8 cellular contexts compared by ENCODE assay signal in the genomic region with DNA sequence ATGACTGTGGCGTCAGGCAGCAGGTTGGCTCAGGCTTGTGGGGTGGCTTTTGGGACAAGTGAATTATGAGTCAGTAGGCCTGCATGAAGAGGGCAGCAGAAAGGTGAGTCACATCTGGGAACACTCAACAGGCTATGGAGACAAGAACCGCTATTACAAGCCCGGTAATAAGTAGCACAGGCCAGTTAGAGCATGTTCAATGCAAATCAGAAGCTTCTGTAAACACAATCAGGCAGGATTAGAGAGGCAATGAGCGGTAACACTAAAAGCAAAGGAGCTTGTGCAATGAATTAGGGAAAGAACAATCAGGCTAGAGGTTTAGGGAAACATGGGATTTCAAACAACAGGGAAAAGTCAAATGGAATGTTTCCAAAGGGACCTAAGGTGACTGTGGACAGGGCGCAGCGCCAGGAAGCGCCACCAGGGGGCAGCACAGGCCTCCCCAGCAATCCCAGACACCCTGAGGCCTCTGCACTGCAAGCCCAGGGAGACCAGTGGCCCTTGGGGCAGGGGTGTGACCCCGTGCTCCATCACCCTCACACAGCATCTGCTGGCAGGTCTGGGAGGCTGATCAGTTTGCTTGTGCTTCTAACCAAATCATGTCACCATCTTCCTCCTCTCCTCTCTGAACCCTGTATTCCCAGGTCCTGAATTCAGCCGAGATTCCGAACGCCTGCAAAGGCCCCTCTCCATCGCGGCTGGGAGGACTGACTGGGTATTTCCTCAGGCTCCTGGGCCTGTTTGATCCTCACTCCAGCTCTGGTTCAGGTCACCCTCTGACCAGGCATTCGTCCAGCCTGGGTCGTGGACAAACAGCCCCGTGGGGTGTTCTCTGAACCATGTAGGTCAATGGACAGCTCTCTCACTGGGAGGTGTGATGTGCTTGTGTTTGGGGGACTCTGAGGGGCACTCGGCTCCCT. TPM values are rescaled to one million over a fixed set of nuclear protein-coding genes. Genes with fewer than 3 reads are reported as not detected.
DNase-seq lines count a peak whose midpoint lies in the region; ATAC-seq and TF ChIP-seq lines count a peak whose summit lies in the region.

No MANE protein-coding gene starts in this region.

- DNase-seq in EL = peak; percentile 68
- DNase-seq in GM23338 (ENCODE audit: low spot score) = peak; percentile 83
- peak; percentile 66 for DNase-seq in MV-4-11 (lab: John Stamatoyannopoulos, UW)
- peak; percentile 73 for DNase-seq in SW480 (ENCODE audit: low spot score)
- peak in 1 of 2 donors; percentile 85 for DNase-seq in ascending aorta (ENCODE audit: low spot score in 2 of 2)
- DNase-seq in right atrium auricular region (ENCODE audit: low spot score) = no peak
- peak; percentile 34 to 54 for DNase-seq in gastrocnemius medialis
- no peak for DNase-seq in middle frontal gyrus (ENCODE audit: extremely low spot score, low spot score)

- no peaks in the 10 kb centered on the region for H3F3A ChIP-seq in GM23338 (replicated peaks; ENCODE audit: low read depth)

- intact Hi-C loops in ascending aorta (cut with DNase I) = loop anchor here (2.0 to 10.0 kb wide), 4 partner anchors 22 to 289 kb away; partner anchors contain the start of gene RPS13
- intact Hi-C loops in gastrocnemius medialis (cut with DNase I; ENCODE audit: low total_unique reads) = no loop called here

- H4K20me1 ChIP-seq in GM23338 (replicated peaks; ENCODE audit: insufficient read depth) = no peaks in the 10 kb centered on the region

- TF ChIP-seq POLR2A in gastrocnemius medialis (IDR thresholded peaks at IDR 0.05) = no peak

- H3K27ac Mint-ChIP-seq in GM23338 = peak overlapping the region; percentile 6; the same call in 1 of the 2 replicates

- no peaks in the 10 kb centered on the region for H3K4me1 ChIP-seq in GM23338 (ENCODE audit: insufficient read depth)
- H3K4me1 ChIP-seq in ascending aorta = peaks cover 24 to 33% of the 10 kb centered on the region in 2 donors
- peaks cover 0 to 82% of the 10 kb centered on the region in 2 donors for H3K4me1 ChIP-seq in right atrium auricular region
- H3K4me1 ChIP-seq in gastrocnemius medialis = peaks cover 3 to 8% of the 10 kb centered on the region in 2 donors

- H3K27ac ChIP-seq in GM23338 (ENCODE audit: low read depth) (no peak overlapping the region), ascending aorta (peak overlapping the region; percentile 60 to 70), right atrium auricular region (no peak overlapping the region), gastrocnemius medialis (no peak overlapping the region)

- H3K4me3 Mint-ChIP-seq in GM23338 = no peak overlapping the region

- no peaks in the 10 kb centered on the region for H3K36me3 ChIP-seq in GM23338 (ENCODE audit: insufficient read depth)
- no peaks in the 10 kb centered on the region for H3K36me3 ChIP-seq in ascending aorta
- H3K36me3 ChIP-seq in right atrium auricular region = no peaks in the 10 kb centered on the region
- no peaks in the 10 kb centered on the region for H3K36me3 ChIP-seq in gastrocnemius medialis

- H3K4me3 ChIP-seq in GM23338 (no peak overlapping the region), ascending aorta (no peak overlapping the region), right atrium auricular region (no peak overlapping the region), gastrocnemius medialis (no peak overlapping the region)

- peak; percentile 87 to 95 for TF ChIP-seq CTCF in GM23338 (conservative IDR thresholded peaks at IDR 0.05; ENCODE audit: low read depth in 2 of 2)
- TF ChIP-seq CTCF in ascending aorta (IDR thresholded peaks at IDR 0.05) = peak; percentile 77 to 95 (median 87)
- TF ChIP-seq CTCF in right atrium auricular region (IDR thresholded peaks at IDR 0.05) = peak; percentile 95 to 98
- peak; percentile 72 to 96 (median 90) for TF ChIP-seq CTCF in gastrocnemius medialis (IDR thresholded peaks at IDR 0.05 in 4 of 5, conservative IDR thresholded peaks at IDR 0.05 in 1 of 5)

- H3K27me3 ChIP-seq in GM23338 (ENCODE audit: insufficient read depth) (no peaks in the 10 kb centered on the region), ascending aorta (no peaks in the 10 kb centered on the region), right atrium auricular region (no peaks in the 10 kb centered on the region), gastrocnemius medialis (no peaks in the 10 kb centered on the region)

- ATAC-seq in GM23338 = peak; percentile 89
- peak; percentile 48 to 54 for ATAC-seq in gastrocnemius medialis

- H3K9me2 ChIP-seq in GM23338 (ENCODE audit: insufficient read depth) = no peaks in the 10 kb centered on the region

- H2AFZ ChIP-seq in GM23338 = no peak overlapping the region

- no peaks in the 10 kb centered on the region for H3K4me1 Mint-ChIP-seq in GM23338

- no peaks in the 10 kb centered on the region for H3K9me3 Mint-ChIP-seq in GM23338

- H3K79me2 ChIP-seq in GM23338 (replicated peaks; ENCODE audit: insufficient read depth) = no peaks in the 10 kb centered on the region

- peaks cover 1% of the 10 kb centered on the region for H3K27me3 Mint-ChIP-seq in GM23338 (ENCODE audit: insufficient read depth, low read depth, poor library complexity)

- H3K9me3 ChIP-seq in ascending aorta (no peaks in the 10 kb centered on the region), right atrium auricular region (no peaks in the 10 kb centered on the region), gastrocnemius medialis (no peaks in the 10 kb centered on the region)

- H3K36me3 Mint-ChIP-seq in GM23338 (ENCODE audit: low read depth) = no peaks in the 10 kb centered on the region; the same call in 2 of the 3 replicates

- in situ Hi-C loops in gastrocnemius medialis (cut with MboI; ENCODE audit: low sequenced_read_pairs in 4 of 4) = no loop called here

- no peak overlapping the region for H3K4me2 ChIP-seq in GM23338

TF ChIP-seq in GM23338, 12 proteins besides CTCF, POLR2A, EP300 and RAD21:
- no peak for TF ChIP-seq POLR2AphosphoS5 (IDR thresholded peaks at IDR 0.05; ENCODE audit: low read depth)
- no peak for TF ChIP-seq ZNF114 (CRISPR knock-in tag; IDR thresholded peaks at IDR 0.05)
- TF ChIP-seq ZNF331 (CRISPR knock-in tag; IDR thresholded peaks at IDR 0.05; ENCODE audit: low read depth) = no peak
- TF ChIP-seq, protein P1, sequence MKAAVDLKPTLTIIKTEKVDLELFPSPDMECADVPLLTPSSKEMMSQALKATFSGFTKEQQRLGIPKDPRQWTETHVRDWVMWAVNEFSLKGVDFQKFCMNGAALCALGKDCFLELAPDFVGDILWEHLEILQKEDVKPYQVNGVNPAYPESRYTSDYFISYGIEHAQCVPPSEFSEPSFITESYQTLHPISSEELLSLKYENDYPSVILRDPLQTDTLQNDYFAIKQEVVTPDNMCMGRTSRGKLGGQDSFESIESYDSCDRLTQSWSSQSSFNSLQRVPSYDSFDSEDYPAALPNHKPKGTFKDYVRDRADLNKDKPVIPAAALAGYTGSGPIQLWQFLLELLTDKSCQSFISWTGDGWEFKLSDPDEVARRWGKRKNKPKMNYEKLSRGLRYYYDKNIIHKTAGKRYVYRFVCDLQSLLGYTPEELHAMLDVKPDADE (IDR thresholded peaks at IDR 0.05) = no peak
- TF ChIP-seq, protein P2, sequence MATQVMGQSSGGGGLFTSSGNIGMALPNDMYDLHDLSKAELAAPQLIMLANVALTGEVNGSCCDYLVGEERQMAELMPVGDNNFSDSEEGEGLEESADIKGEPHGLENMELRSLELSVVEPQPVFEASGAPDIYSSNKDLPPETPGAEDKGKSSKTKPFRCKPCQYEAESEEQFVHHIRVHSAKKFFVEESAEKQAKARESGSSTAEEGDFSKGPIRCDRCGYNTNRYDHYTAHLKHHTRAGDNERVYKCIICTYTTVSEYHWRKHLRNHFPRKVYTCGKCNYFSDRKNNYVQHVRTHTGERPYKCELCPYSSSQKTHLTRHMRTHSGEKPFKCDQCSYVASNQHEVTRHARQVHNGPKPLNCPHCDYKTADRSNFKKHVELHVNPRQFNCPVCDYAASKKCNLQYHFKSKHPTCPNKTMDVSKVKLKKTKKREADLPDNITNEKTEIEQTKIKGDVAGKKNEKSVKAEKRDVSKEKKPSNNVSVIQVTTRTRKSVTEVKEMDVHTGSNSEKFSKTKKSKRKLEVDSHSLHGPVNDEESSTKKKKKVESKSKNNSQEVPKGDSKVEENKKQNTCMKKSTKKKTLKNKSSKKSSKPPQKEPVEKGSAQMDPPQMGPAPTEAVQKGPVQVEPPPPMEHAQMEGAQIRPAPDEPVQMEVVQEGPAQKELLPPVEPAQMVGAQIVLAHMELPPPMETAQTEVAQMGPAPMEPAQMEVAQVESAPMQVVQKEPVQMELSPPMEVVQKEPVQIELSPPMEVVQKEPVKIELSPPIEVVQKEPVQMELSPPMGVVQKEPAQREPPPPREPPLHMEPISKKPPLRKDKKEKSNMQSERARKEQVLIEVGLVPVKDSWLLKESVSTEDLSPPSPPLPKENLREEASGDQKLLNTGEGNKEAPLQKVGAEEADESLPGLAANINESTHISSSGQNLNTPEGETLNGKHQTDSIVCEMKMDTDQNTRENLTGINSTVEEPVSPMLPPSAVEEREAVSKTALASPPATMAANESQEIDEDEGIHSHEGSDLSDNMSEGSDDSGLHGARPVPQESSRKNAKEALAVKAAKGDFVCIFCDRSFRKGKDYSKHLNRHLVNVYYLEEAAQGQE (IDR thresholded peaks at IDR 0.05; ENCODE audit: unreplicated experiment) = no peak
- TF ChIP-seq NANOG (IDR thresholded peaks at IDR 0.05; ENCODE audit: borderline replicate concordance) = no peak
- no peak for TF ChIP-seq JUNB (IDR thresholded peaks at IDR 0.05; ENCODE audit: unreplicated experiment)
- no peak for TF ChIP-seq STAT1 (IDR thresholded peaks at IDR 0.05; ENCODE audit: unreplicated experiment)
- no peak for TF ChIP-seq EZH2phosphoT487 (IDR thresholded peaks at IDR 0.05; ENCODE audit: unreplicated experiment)

RNA-seq across cellular contexts. Expression of gene C11orf58, which starts 50.0 kb away (rescaled TPM):
- 164 and 221 TPM in 2 replicates for total RNA-seq in GM23338 (2014; rRNA removed; shearing (Covaris generic))
- polyA plus RNA-seq in GM23338 (2016; fragmentation: Nextera tagmentation; extraction: Ambion mirVana) = 248 and 280 TPM in 2 replicates
- total RNA-seq in ascending aorta = 40.9 TPM
- 100 to 1,000 TPM; 120 to 128 TPM for total RNA-seq in right atrium auricular region
- 100 to 1,000 TPM; 103 to 170 (median 134) TPM for total RNA-seq in gastrocnemius medialis

Comparison
In these comparisons a context has a peak if more than half of its experiments do, and no peak if none do; other contexts are left out.
1. DNase-seq: peak in EL (single experiment), GM23338 (single experiment), MV-4-11 (single experiment), SW480 (single experiment) and gastrocnemius medialis (2 of 2); none in right atrium auricular region (single experiment) and middle frontal gyrus (single experiment).
2. H3K27ac ChIP-seq: peak in ascending aorta (2 of 2); none in GM23338 (single experiment), right atrium auricular region (0 of 2) and gastrocnemius medialis (0 of 4).
3. Peak in every context shown above with its lines, with median percentiles within 50 percentile points of each other: CTCF ChIP-seq.